In the genomic region with DNA sequence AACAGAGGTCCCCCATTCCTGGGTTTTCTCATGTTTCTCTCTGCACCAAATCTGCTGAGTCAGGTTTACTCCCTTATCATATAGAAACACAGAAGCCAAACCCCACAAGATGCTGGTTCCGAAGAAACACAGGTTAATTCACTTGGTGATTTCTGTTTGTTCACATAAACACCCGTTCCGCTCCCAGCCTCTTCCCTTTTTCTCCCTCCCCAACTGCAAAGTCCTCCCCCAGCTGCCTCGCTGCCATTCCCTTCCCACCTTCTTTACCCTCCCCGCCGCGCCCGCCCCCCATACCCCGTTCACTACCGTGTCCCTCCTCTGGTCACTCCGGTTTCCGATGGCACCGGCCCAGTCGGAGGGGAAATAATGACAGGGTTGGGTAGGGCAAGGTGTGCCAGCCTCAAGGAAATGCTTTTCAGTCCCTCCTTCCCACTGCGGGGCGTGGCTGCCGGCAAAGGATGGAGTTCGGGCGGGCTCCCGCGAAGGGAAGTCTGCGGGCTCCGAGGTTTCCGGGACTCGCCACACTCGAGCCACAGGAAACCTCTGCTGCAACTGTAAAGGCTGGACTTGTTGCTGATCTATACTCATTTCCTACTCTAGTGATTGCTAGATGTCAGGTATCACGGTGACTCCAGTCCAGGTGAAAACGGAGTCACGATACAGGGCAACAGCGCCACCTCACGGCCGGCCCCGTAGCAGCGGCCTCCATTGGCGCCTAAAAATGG, we compare ENCODE assay signal across 1 cellular context.
TF ChIP-seq lines count a peak whose summit lies in the region.

TSS of gene STYK1 (minus strand) at position 393 of the 725 bp plus-strand sequence. CDS start 39,434 bp downstream, outside the sequence.

TF ChIP-seq in K562, 482 proteins besides CTCF, POLR2A, EP300 and RAD21 (continued from another document and continues in another):
- peak in 2 of 3 experiments; percentile 42 to 72 for TF ChIP-seq YY1 (IDR thresholded peaks at IDR 0.05; ENCODE audit: borderline replicate concordance in 1 of 3, control insufficient read depth in 1 of 3, extremely low read depth in 1 of 3, insufficient read depth in 3 of 3, insufficient read length in 1 of 3, insufficient replicate concordance in 2 of 3, low read depth in 1 of 3, low read length in 2 of 3)
- TF ChIP-seq ZNF324 (CRISPR knock-in tag; IDR thresholded peaks at IDR 0.05), result no peak
- no peak for TF ChIP-seq NR2F6 (CRISPR knock-in tag; IDR thresholded peaks at IDR 0.05)
- TF ChIP-seq, protein P1, sequence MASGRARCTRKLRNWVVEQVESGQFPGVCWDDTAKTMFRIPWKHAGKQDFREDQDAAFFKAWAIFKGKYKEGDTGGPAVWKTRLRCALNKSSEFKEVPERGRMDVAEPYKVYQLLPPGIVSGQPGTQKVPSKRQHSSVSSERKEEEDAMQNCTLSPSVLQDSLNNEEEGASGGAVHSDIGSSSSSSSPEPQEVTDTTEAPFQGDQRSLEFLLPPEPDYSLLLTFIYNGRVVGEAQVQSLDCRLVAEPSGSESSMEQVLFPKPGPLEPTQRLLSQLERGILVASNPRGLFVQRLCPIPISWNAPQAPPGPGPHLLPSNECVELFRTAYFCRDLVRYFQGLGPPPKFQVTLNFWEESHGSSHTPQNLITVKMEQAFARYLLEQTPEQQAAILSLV (tag; IDR thresholded peaks at IDR 0.05), result no peak
- TF ChIP-seq HNRNPL (IDR thresholded peaks at IDR 0.05; ENCODE audit: low read depth, low read length), result no peak
- TF ChIP-seq, protein P2, sequence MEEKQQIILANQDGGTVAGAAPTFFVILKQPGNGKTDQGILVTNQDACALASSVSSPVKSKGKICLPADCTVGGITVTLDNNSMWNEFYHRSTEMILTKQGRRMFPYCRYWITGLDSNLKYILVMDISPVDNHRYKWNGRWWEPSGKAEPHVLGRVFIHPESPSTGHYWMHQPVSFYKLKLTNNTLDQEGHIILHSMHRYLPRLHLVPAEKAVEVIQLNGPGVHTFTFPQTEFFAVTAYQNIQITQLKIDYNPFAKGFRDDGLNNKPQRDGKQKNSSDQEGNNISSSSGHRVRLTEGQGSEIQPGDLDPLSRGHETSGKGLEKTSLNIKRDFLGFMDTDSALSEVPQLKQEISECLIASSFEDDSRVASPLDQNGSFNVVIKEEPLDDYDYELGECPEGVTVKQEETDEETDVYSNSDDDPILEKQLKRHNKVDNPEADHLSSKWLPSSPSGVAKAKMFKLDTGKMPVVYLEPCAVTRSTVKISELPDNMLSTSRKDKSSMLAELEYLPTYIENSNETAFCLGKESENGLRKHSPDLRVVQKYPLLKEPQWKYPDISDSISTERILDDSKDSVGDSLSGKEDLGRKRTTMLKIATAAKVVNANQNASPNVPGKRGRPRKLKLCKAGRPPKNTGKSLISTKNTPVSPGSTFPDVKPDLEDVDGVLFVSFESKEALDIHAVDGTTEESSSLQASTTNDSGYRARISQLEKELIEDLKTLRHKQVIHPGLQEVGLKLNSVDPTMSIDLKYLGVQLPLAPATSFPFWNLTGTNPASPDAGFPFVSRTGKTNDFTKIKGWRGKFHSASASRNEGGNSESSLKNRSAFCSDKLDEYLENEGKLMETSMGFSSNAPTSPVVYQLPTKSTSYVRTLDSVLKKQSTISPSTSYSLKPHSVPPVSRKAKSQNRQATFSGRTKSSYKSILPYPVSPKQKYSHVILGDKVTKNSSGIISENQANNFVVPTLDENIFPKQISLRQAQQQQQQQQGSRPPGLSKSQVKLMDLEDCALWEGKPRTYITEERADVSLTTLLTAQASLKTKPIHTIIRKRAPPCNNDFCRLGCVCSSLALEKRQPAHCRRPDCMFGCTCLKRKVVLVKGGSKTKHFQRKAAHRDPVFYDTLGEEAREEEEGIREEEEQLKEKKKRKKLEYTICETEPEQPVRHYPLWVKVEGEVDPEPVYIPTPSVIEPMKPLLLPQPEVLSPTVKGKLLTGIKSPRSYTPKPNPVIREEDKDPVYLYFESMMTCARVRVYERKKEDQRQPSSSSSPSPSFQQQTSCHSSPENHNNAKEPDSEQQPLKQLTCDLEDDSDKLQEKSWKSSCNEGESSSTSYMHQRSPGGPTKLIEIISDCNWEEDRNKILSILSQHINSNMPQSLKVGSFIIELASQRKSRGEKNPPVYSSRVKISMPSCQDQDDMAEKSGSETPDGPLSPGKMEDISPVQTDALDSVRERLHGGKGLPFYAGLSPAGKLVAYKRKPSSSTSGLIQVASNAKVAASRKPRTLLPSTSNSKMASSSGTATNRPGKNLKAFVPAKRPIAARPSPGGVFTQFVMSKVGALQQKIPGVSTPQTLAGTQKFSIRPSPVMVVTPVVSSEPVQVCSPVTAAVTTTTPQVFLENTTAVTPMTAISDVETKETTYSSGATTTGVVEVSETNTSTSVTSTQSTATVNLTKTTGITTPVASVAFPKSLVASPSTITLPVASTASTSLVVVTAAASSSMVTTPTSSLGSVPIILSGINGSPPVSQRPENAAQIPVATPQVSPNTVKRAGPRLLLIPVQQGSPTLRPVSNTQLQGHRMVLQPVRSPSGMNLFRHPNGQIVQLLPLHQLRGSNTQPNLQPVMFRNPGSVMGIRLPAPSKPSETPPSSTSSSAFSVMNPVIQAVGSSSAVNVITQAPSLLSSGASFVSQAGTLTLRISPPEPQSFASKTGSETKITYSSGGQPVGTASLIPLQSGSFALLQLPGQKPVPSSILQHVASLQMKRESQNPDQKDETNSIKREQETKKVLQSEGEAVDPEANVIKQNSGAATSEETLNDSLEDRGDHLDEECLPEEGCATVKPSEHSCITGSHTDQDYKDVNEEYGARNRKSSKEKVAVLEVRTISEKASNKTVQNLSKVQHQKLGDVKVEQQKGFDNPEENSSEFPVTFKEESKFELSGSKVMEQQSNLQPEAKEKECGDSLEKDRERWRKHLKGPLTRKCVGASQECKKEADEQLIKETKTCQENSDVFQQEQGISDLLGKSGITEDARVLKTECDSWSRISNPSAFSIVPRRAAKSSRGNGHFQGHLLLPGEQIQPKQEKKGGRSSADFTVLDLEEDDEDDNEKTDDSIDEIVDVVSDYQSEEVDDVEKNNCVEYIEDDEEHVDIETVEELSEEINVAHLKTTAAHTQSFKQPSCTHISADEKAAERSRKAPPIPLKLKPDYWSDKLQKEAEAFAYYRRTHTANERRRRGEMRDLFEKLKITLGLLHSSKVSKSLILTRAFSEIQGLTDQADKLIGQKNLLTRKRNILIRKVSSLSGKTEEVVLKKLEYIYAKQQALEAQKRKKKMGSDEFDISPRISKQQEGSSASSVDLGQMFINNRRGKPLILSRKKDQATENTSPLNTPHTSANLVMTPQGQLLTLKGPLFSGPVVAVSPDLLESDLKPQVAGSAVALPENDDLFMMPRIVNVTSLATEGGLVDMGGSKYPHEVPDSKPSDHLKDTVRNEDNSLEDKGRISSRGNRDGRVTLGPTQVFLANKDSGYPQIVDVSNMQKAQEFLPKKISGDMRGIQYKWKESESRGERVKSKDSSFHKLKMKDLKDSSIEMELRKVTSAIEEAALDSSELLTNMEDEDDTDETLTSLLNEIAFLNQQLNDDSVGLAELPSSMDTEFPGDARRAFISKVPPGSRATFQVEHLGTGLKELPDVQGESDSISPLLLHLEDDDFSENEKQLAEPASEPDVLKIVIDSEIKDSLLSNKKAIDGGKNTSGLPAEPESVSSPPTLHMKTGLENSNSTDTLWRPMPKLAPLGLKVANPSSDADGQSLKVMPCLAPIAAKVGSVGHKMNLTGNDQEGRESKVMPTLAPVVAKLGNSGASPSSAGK (IDR thresholded peaks at IDR 0.05), result no peak
- no peak for TF ChIP-seq ELF2 (CRISPR knock-in tag; IDR thresholded peaks at IDR 0.05)
- TF ChIP-seq SPI1 (IDR thresholded peaks at IDR 0.05; ENCODE audit: borderline replicate concordance, low read depth, low read length), result peak; percentile 64; the same call in 1 of the 2 replicates
- TF ChIP-seq KDM1A (IDR thresholded peaks at IDR 0.05), result 0 out of 4 replicates have a peak, but pooled peaks of 1 of the 2 experiments have one; percentile 6
- TF ChIP-seq TRIM24 (IDR thresholded peaks at IDR 0.05), result 0 out of 4 replicates have a peak, but pooled peaks of 1 of the 2 experiments have one; percentile 9
- peak in 1 of 2 experiments; percentile 40; a peak in 1 of 4 replicates for TF ChIP-seq FOXK2 (conservative IDR thresholded peaks at IDR 0.05 in 1 of 2, IDR thresholded peaks at IDR 0.05 in 1 of 2; ENCODE audit: low read depth in 2 of 2)
- TF ChIP-seq BCOR (IDR thresholded peaks at IDR 0.05), result no peak
- no peak for TF ChIP-seq HIVEP1 (CRISPR knock-in tag; IDR thresholded peaks at IDR 0.05)
- TF ChIP-seq CTBP1 (IDR thresholded peaks at IDR 0.05; ENCODE audit: borderline replicate concordance), result peak; percentile 84; the same call in 1 of the 2 replicates
- TF ChIP-seq HDAC8 (tag; IDR thresholded peaks at IDR 0.05), result no peak
- no peak for TF ChIP-seq ZNF785 (CRISPR knock-in tag; IDR thresholded peaks at IDR 0.05)
- TF ChIP-seq CC2D1A (IDR thresholded peaks at IDR 0.05), result no peak
- TF ChIP-seq E2F3 (CRISPR knock-in tag; IDR thresholded peaks at IDR 0.05), result 0 out of 2 replicates have a peak, but pooled peaks have one; percentile 54
- no peak for TF ChIP-seq GABPA (tag; conservative IDR thresholded peaks at IDR 0.05; ENCODE audit: low read depth)
- no peak for TF ChIP-seq GATAD2A (IDR thresholded peaks at IDR 0.05)
- TF ChIP-seq U2AF1 (optimal IDR thresholded peaks at IDR 0.05; ENCODE audit: low read depth, low read length), result no peak
- TF ChIP-seq THAP12 (CRISPR knock-in tag; IDR thresholded peaks at IDR 0.05), result no peak
- TF ChIP-seq MAFG (tag; conservative IDR thresholded peaks at IDR 0.05), result peak; percentile 98
- TF ChIP-seq CBFA2T2 (conservative IDR thresholded peaks at IDR 0.05), result peak; percentile 32; the same call in 1 of the 2 replicates
- TF ChIP-seq, protein P3, sequence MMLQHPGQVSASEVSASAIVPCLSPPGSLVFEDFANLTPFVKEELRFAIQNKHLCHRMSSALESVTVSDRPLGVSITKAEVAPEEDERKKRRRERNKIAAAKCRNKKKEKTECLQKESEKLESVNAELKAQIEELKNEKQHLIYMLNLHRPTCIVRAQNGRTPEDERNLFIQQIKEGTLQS (IDR thresholded peaks at IDR 0.05), result no peak
- TF ChIP-seq, protein P3 (CRISPR knock-in tag; conservative IDR thresholded peaks at IDR 0.05), result no peak
- TF ChIP-seq SRSF3 (IDR thresholded peaks at IDR 0.05; ENCODE audit: insufficient read depth, low read length), result no peak
- TF ChIP-seq OTX1 (CRISPR knock-in tag; IDR thresholded peaks at IDR 0.05), result no peak
- no peak for TF ChIP-seq ARID2 (IDR thresholded peaks at IDR 0.05)
- TF ChIP-seq MCM5 (IDR thresholded peaks at IDR 0.05; ENCODE audit: low read depth), result no peak
- no peak for TF ChIP-seq KDM5B (IDR thresholded peaks at IDR 0.05; ENCODE audit: insufficient replicate concordance, low read depth, low read length)
- TF ChIP-seq CHCHD3 (CRISPR knock-in tag; IDR thresholded peaks at IDR 0.05), result no peak
- no peak for TF ChIP-seq MBD1 (CRISPR knock-in tag; IDR thresholded peaks at IDR 0.05)
- TF ChIP-seq FOXO4 (CRISPR knock-in tag; IDR thresholded peaks at IDR 0.05), result no peak
- no peak for TF ChIP-seq GABPB1 (CRISPR knock-in tag; IDR thresholded peaks at IDR 0.05)
- TF ChIP-seq ZEB2 (IDR thresholded peaks at IDR 0.05), result peak; percentile 75; the same call in 1 of the 2 replicates
- no peak for TF ChIP-seq RFX7 (CRISPR knock-in tag; IDR thresholded peaks at IDR 0.05)
- no peak for TF ChIP-seq ZNF764 (CRISPR knock-in tag; IDR thresholded peaks at IDR 0.05; ENCODE audit: low read depth)
- no peak for TF ChIP-seq MTF1 (CRISPR knock-in tag; IDR thresholded peaks at IDR 0.05; ENCODE audit: borderline replicate concordance)
- no peak for TF ChIP-seq ZNF707 (CRISPR knock-in tag; conservative IDR thresholded peaks at IDR 0.05)
- peak; percentile 41; the same call in 1 of the 2 replicates for TF ChIP-seq SMC3 (conservative IDR thresholded peaks at IDR 0.05; ENCODE audit: insufficient read depth, low read depth, low read length)
- 0 out of 2 replicates have a peak, but pooled peaks have one; percentile 26 for TF ChIP-seq TCF3 (CRISPR knock-in tag; IDR thresholded peaks at IDR 0.05)
- no peak for TF ChIP-seq WHSC1 (IDR thresholded peaks at IDR 0.05; ENCODE audit: low read length)
- TF ChIP-seq HSF4 (CRISPR knock-in tag; IDR thresholded peaks at IDR 0.05; ENCODE audit: borderline replicate concordance), result no peak
- no peak for TF ChIP-seq PHB (CRISPR knock-in tag; IDR thresholded peaks at IDR 0.05)
- TF ChIP-seq RBM15 (IDR thresholded peaks at IDR 0.05; ENCODE audit: insufficient read depth, low read length), result no peak
- TF ChIP-seq ZC3H11A (IDR thresholded peaks at IDR 0.05; ENCODE audit: low read depth, low read length), result no peak
